30 cellular contexts compared by ENCODE assay signal in the genomic region with DNA sequence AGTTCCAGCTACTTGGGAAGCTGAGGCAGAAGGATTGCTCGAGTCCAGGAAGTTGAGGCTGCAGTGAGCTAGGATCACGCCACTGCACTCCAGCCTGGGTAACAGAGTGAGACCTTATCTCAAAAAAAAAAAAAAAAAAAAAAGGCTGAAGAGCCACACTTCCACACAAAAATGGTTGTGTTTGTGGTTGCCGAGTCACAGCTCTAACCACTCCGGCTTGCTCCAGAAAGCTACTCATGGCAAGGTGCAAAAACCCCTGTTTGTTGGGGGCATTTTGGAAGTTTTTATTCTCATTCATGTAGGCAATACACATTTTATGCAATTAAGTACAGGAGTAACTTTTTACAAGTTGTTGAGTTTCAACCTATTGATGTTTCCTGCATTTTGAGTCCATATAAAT.
A peak's percentile ranks its signal among the peaks of the same experiment; 100 is the strongest.
DNase-seq lines count a peak whose midpoint lies in the region; ATAC-seq, FAIRE-seq and TF ChIP-seq lines count a peak whose summit lies in the region.
"Had no signal": no experiment of that assay in that cellular context is flagged by ENCODE, and none has a peak within 500 bp of the region (broad histone marks: within the 10 kb centered on the region; RNA-seq: fewer than 3 reads in every experiment).

No MANE protein-coding gene starts in this region.

- SMC1A ChIA-PET in GM12878 (lab: Charles Lee; ENCODE audit: uncharacterized antibody, unreplicated experiment), result interaction anchor here (0.6 to 4.7 kb wide), 25 partner anchors 8 to 187 kb away, joined by 3 to 21 read pairs (median 5); partner anchors contain the start of gene INSR

- peaks cover 29% of the 10 kb centered on the region for H3K79me2 ChIP-seq in GM12878 (ENCODE audit: control insufficient read depth, insufficient read depth, low read length)

- no peaks in the 10 kb centered on the region; the same call in 2 of the 3 replicates for H3K9me3 ChIP-seq in GM12878 (replicated peaks; ENCODE audit: control insufficient read depth, insufficient read depth, low read length)
- H3K9me3 ChIP-seq: adrenal gland, Caco-2 had no signal

- no peak for TF ChIP-seq RAD21 in GM12878 (IDR thresholded peaks at IDR 0.05; ENCODE audit: insufficient read depth, low read depth, low read length)

- WGBS in GM12878 (ENCODE audit: insufficient coverage, insufficient replicate concordance, low lambda C conversion rate, missing lambda C conversion rate), result 96% methylated on average over 4 of the region's 4 CpGs

- H3K27me3 Mint-ChIP-seq in activated naive CD4-positive, alpha-beta T cell treated with anti-CD3 and anti-CD28 coated beads for 36 hours (ENCODE audit: low read depth), result peaks cover 5% of the 10 kb centered on the region

- TF ChIP-seq EP300 in GM12878 (IDR thresholded peaks at IDR 0.05; ENCODE audit: borderline replicate concordance in 1 of 2, control insufficient read depth in 1 of 2, low read depth in 2 of 2, low read length in 2 of 2), result no peak

- H3K4me2 ChIP-seq in GM12878 (ENCODE audit: control insufficient read depth, insufficient read depth), result no peak overlapping the region

- no peak; the same call in 1 of the 3 replicates for ATAC-seq in GM12878
- no peak for ATAC-seq in stimulated activated naive CD8-positive, alpha-beta T cell treated with anti-CD3 and anti-CD28 coated beads, Interleukin-15, Interleukin-2, amounts not matched to agents 100 U/mL and 50 U/mL, for 24 hours
- ATAC-seq in GM18511 (IDR thresholded peaks at IDR 0.05; ENCODE audit: unreplicated experiment), result no peak
- ATAC-seq: natural killer cell, Panc1 had no signal

- no peak for FAIRE-seq in GM12878 (lab: Jason Lieb, UNC)
- FAIRE-seq: keratinocyte had no signal

- RAD21 ChIA-PET in GM12878 (lab: Charles Lee; ENCODE audit: unreplicated experiment), result interaction anchor here (0.6 to 2.9 kb wide), 27 partner anchors 9 to 148 kb away, joined by 3 to 18 read pairs (median 5); partner anchors contain the start of genes ARHGEF18 and ZNF557

- DNase-seq in activated naive CD4-positive, alpha-beta T cell treated with anti-CD3 and anti-CD28 coated beads for 36 hours, result peak; percentile 33
- DNase-seq in activated naive CD4-positive, alpha-beta T cell (lab: John Stamatoyannopoulos, UW), result no peak
- DNase-seq in HEK293T (ENCODE audit: extremely low spot score) (no peak), GM12878 (ENCODE audit: low read depth, low spot score) (no peak), NCI-H2081 treated with DMSO at 0.1 percent for 48 hours (lab: John Stamatoyannopoulos, UW) (no peak), activated gamma-delta T cell (lab: John Stamatoyannopoulos, UW) (no peak)
- DNase-seq in stimulated activated naive CD8-positive, alpha-beta T cell treated with anti-CD3 and anti-CD28 coated beads, Interleukin-15, Interleukin-2, amounts not matched to agents 100 U/mL and 50 U/mL, for 24 hours, result peak; percentile 30
- DNase-seq: activated B cell treated with CpG ODN at 0.5 μM for 24 hours; activated CD8-positive, alpha-beta memory T cell treated with anti-CD3 and anti-CD28 coated beads for 24 hours; activated gamma-delta T cell treated with Interleukin-2 at 50 U/mL for 16 hours; adrenal gland; brain microvascular endothelial cell; C1 segment of cervical spinal cord; Caco-2; DMS79 treated with DMSO at 0.1 percent for 48 hours; GM23248; natural killer cell; NCI-H2029 treated with DMSO at 0.1 percent for 48 hours; NCI-H2227 treated with DMSO at 0.1 percent for 48 hours; NCI-H526 treated with DMSO at 0.1 percent for 48 hours; occipital lobe; SHP77 treated with DMSO at 0.1 percent for 48 hours; stimulated activated CD4-positive, alpha-beta T cell treated with anti-CD3 and anti-CD28 coated beads, Interleukin-2, amount 100 ng/mL, for 24 hours; T1000; trophoblast cell had no signal

- no peak overlapping the region for H3K27ac Mint-ChIP-seq in activated naive CD4-positive, alpha-beta T cell treated with anti-CD3 and anti-CD28 coated beads for 36 hours
- H3K27ac Mint-ChIP-seq: activated B cell treated with CpG ODN at 0.5 μM for 24 hours had no signal

- H4K20me1 ChIP-seq in GM12878 (ENCODE audit: control insufficient read depth, insufficient read depth), result no peaks in the 10 kb centered on the region

- intact Hi-C loops in activated naive CD4-positive, alpha-beta T cell treated with anti-CD3 and anti-CD28 coated beads for 36 hours (cut with micrococcal nuclease), result no loop called here
- intact Hi-C loops in GM12878 (cut with micrococcal nuclease; ENCODE audit: unreplicated experiment), result no loop called here

- POLR2A ChIA-PET in HEK293T (lab: Yijun Ruan, JAX), result no interaction called here
- POLR2A ChIA-PET in GM12878 (lab: Charles Lee), result interaction anchor here (0.6 to 3.0 kb wide), 18 partner anchors 8 to 185 kb away, joined by 3 to 21 read pairs (median 6); partner anchors contain the start of genes ARHGEF18 and INSR

- TF ChIP-seq POLR2A in GM12878 (IDR thresholded peaks at IDR 0.05; ENCODE audit: low read depth, low read length), result no peak

- TF ChIP-seq CTCF in GM12878 (IDR thresholded peaks at IDR 0.05 in 2 of 3, conservative IDR thresholded peaks at IDR 0.05 in 1 of 3; ENCODE audit: control insufficient read depth in 2 of 3, extremely low read depth in 1 of 3, insufficient read depth in 1 of 3, low read depth in 3 of 3, low read length in 3 of 3), result no peak

- BruUV-seq in GM12878 (replicated peaks; lab: Mats Ljungman, UMichigan), result no TSS peak

- H2AFZ ChIP-seq in GM12878 (ENCODE audit: control insufficient read depth, low read depth, low read length), result no peak overlapping the region
- H2AFZ ChIP-seq: GM23248 had no signal

- no peaks in the 10 kb centered on the region for H3K27me3 ChIP-seq in GM12878 (replicated peaks in 1 of 2; ENCODE audit: control insufficient read depth in 2 of 2, insufficient read depth in 2 of 2, low read length in 1 of 2)
- H3K27me3 ChIP-seq: adrenal gland, brain microvascular endothelial cell had no signal

- no peak overlapping the region for H3K4me3 ChIP-seq in GM12878
- H3K4me3 ChIP-seq: adrenal gland, GM23248, skin epidermis had no signal

- H3K36me3 ChIP-seq in GM12878 (ENCODE audit: control insufficient read depth in 2 of 2, insufficient read depth in 2 of 2, low read length in 1 of 2), result peaks cover 0 to under 1% of the 10 kb centered on the region in 2 experiments; a peak in 1 of 4 replicates
- H3K36me3 ChIP-seq: adrenal gland, brain microvascular endothelial cell had no signal

- H3K36me3 Mint-ChIP-seq in activated naive CD4-positive, alpha-beta T cell treated with anti-CD3 and anti-CD28 coated beads for 36 hours (ENCODE audit: low read depth), result no peaks in the 10 kb centered on the region
- H3K36me3 Mint-ChIP-seq: IgD-negative memory B cell, natural killer cell had no signal

- CTCF ChIA-PET in activated naive CD4-positive, alpha-beta T cell treated with anti-CD3 and anti-CD28 coated beads for 36 hours (lab: Charles Lee), result no interaction called here
- CTCF ChIA-PET in HEK293T (lab: Yijun Ruan, JAX), result interaction anchor here (0.7 kb wide), 1 partner anchor 152 kb away, joined by 4 read pairs; no protein-coding TSS in a partner anchor
- CTCF ChIA-PET in GM12878 (lab: Yijun Ruan, JAX), result interaction anchor here (0.6 to 1.5 kb wide), 12 partner anchors 9 to 1123 kb away, joined by 3 to 10 read pairs (median 4); no protein-coding TSS in a partner anchor

- H3K4me3 Mint-ChIP-seq in activated naive CD4-positive, alpha-beta T cell treated with anti-CD3 and anti-CD28 coated beads for 36 hours, result no peak overlapping the region
- H3K4me3 Mint-ChIP-seq: activated B cell treated with CpG ODN at 0.5 μM for 24 hours had no signal

- peaks cover 17% of the 10 kb centered on the region for H3K4me1 ChIP-seq in GM12878 (ENCODE audit: control insufficient read depth, insufficient read depth, low read length)

- H3K9ac ChIP-seq in GM12878 (ENCODE audit: control insufficient read depth, insufficient read depth, low read length), result no peak overlapping the region
- H3K9ac ChIP-seq: GM23248 had no signal

- H3K27ac ChIP-seq in GM12878 (ENCODE audit: control insufficient read depth, insufficient read depth), result 0 out of 2 replicates have a peak overlapping the region, but pooled peaks have one; percentile 56
- H3K27ac ChIP-seq: brain microvascular endothelial cell, GM23248, skin epidermis had no signal

- no peaks in the 10 kb centered on the region for H3K9me3 Mint-ChIP-seq in activated naive CD4-positive, alpha-beta T cell treated with anti-CD3 and anti-CD28 coated beads for 36 hours
- H3K9me3 Mint-ChIP-seq: activated B cell treated with CpG ODN at 0.5 μM for 24 hours, IgD-negative memory B cell, natural killer cell had no signal

- in situ Hi-C loops in GM12878 (cut with MboI), result no loop called here

- H3K4me1 Mint-ChIP-seq in activated naive CD4-positive, alpha-beta T cell treated with anti-CD3 and anti-CD28 coated beads for 36 hours (ENCODE audit: low read depth), result peaks cover 7% of the 10 kb centered on the region

TF ChIP-seq in HEK293T, 16 proteins besides CTCF, POLR2A, EP300 and RAD21:
- TF ChIP-seq FOXA1 (IDR thresholded peaks at IDR 0.05) (no peak), ZNF384 (IDR thresholded peaks at IDR 0.05) (peak; percentile 39; the same call in 1 of the 2 replicates)
TF ChIP-seq in HEK293T: peak in this region for 1.

TF ChIP-seq in GM12878, 131 proteins besides CTCF, POLR2A, EP300 and RAD21 (continues in another document):
- TF ChIP-seq IKZF2 (IDR thresholded peaks at IDR 0.05) (peak; percentile 18 to 23; a peak in 2 of 4 replicates), KDM1A (IDR thresholded peaks at IDR 0.05; ENCODE audit: borderline replicate concordance) (no peak), GABPA (IDR thresholded peaks at IDR 0.05; ENCODE audit: low read depth) (no peak), MEF2A (IDR thresholded peaks at IDR 0.05; ENCODE audit: insufficient read depth, low read depth, low read length) (no peak), NKRF (conservative IDR thresholded peaks at IDR 0.05) (no peak)

Comparison
In these comparisons a context has a peak if more than half of its experiments do, and no peak if none do; other contexts are left out.
1. DNase-seq: peak in activated naive CD4-positive, alpha-beta T cell treated with anti-CD3 and anti-CD28 coated beads for 36 hours (single experiment) and stimulated activated naive CD8-positive, alpha-beta T cell treated with anti-CD3 and anti-CD28 coated beads, Interleukin-15, Interleukin-2, amounts not matched to agents 100 U/mL and 50 U/mL, for 24 hours (single experiment); none in activated naive CD4-positive, alpha-beta T cell (0 of 4), HEK293T (single experiment), GM12878 (single experiment), NCI-H2081 treated with DMSO at 0.1 percent for 48 hours (single experiment) and activated gamma-delta T cell (single experiment).